In genomic region chr20:33947709-33948295, GRCh38 we compare ENCODE assay signal across 9 cellular contexts. TPM values are rescaled to one million over a fixed set of nuclear protein-coding genes. Genes with fewer than 3 reads are reported as not detected.
A peak's percentile ranks its signal among the peaks of the same experiment; 100 is the strongest.
DNase-seq lines count a peak whose midpoint lies in the region; ATAC-seq, FAIRE-seq and TF ChIP-seq lines count a peak whose summit lies in the region.
"Had no signal": no experiment of that assay in that cellular context is flagged by ENCODE, and none has a peak within 500 bp of the region (broad histone marks: within the 10 kb centered on the region; RNA-seq: fewer than 3 reads in every experiment).

No MANE protein-coding gene starts in this region.

- H3K79me2 ChIP-seq in Loucy (ENCODE audit: insufficient read depth, low read length), result no peaks in the 10 kb centered on the region

- no peaks in the 10 kb centered on the region for H3K4me1 Mint-ChIP-seq in natural killer cell

- H3K27me3 ChIP-seq in Loucy (ENCODE audit: insufficient read depth, low read length, poor library complexity, severe bottlenecking), result no peaks in the 10 kb centered on the region

- peak; percentile 75 for FAIRE-seq in G401.6 (lab: Jason Lieb, UNC)
- FAIRE-seq: colon had no signal

- no peaks in the 10 kb centered on the region for H4K20me1 ChIP-seq in Loucy (ENCODE audit: insufficient read depth, low read length, poor library complexity, severe bottlenecking)

- H3K4me3 Mint-ChIP-seq in natural killer cell, result no peak overlapping the region

- H3K9me3 ChIP-seq in Loucy (ENCODE audit: insufficient read depth, low read depth, low read length), result peaks cover 5% of the 10 kb centered on the region

- no peaks in the 10 kb centered on the region for H3K36me3 ChIP-seq in Loucy (ENCODE audit: insufficient read depth, low read length)

- peaks cover 6 to 11% of the 10 kb centered on the region in 2 donors for H3K9me3 Mint-ChIP-seq in natural killer cell

- peaks cover 22% of the 10 kb centered on the region for H3K36me3 Mint-ChIP-seq in natural killer cell

- no peak overlapping the region for H2AFZ ChIP-seq in Loucy (ENCODE audit: low read length)

- peak; percentile 98 for TF ChIP-seq CTCF in Loucy (conservative IDR thresholded peaks at IDR 0.05; ENCODE audit: low read length)
- peak; percentile 65 for TF ChIP-seq CTCF in choroid plexus epithelial cell (conservative IDR thresholded peaks at IDR 0.05; ENCODE audit: low read depth, low read length)
- peak; percentile 65 for TF ChIP-seq CTCF in natural killer cell (IDR thresholded peaks at IDR 0.05)

- H3K4me2 ChIP-seq in Loucy (ENCODE audit: low read depth, low read length, poor library complexity, severe bottlenecking), result no peak overlapping the region

- peak; percentile 53 to 64 (median 61) for ATAC-seq in natural killer cell
- ATAC-seq in HG03520 (IDR thresholded peaks at IDR 0.05; ENCODE audit: unreplicated experiment), result no peak
- no peak for ATAC-seq in HG03159 (IDR thresholded peaks at IDR 0.05; ENCODE audit: unreplicated experiment)
- ATAC-seq in GM18502 (IDR thresholded peaks at IDR 0.05; ENCODE audit: poor library complexity, unreplicated experiment), result no peak

- peaks cover 6 to 7% of the 10 kb centered on the region in 2 donors for H3K27me3 Mint-ChIP-seq in natural killer cell (ENCODE audit: low read depth in 2 of 2)

- peak in 3 of 5 experiments; percentile 7 to 69 (median 8) for DNase-seq in T-helper 2 cell
- DNase-seq in choroid plexus epithelial cell (ENCODE audit: low read depth), result peak; percentile 42
- peak; percentile 21 for DNase-seq in natural killer cell

- no peak overlapping the region for H3K9ac ChIP-seq in Loucy (ENCODE audit: low read depth, low read length, poor library complexity, severe bottlenecking)

- H3K9me2 ChIP-seq in Loucy (replicated peaks; ENCODE audit: low read depth, low read length), result no peaks in the 10 kb centered on the region

- H3K27ac Mint-ChIP-seq in natural killer cell, result no peak overlapping the region

- no peak overlapping the region for H3K4me3 ChIP-seq in Loucy (ENCODE audit: low read length, poor library complexity, severe bottlenecking)
- H3K4me3 ChIP-seq in choroid plexus epithelial cell (ENCODE audit: low read depth, low read length), result no peak overlapping the region

- intact Hi-C loops in natural killer cell (cut with micrococcal nuclease), result no loop called here

- no peaks in the 10 kb centered on the region for H3F3A ChIP-seq in Loucy (ENCODE audit: low read depth)

- H3K4me1 ChIP-seq in Loucy (ENCODE audit: insufficient read depth, low read length, poor library complexity, severe bottlenecking), result no peaks in the 10 kb centered on the region

RNA-seq across cellular contexts. Expression of gene RALY, which starts 45.9 kb away (rescaled TPM):
- 100 to 1,000 TPM; 194 to 204 (median 198) TPM for total RNA-seq in natural killer cell

Comparison
In these comparisons a context has a peak if more than half of its experiments do, and no peak if none do; other contexts are left out.
1. ATAC-seq: peak in natural killer cell (3 of 3); none in HG03520 (single experiment), HG03159 (single experiment) and GM18502 (single experiment).
2. Peak in every context shown above with its lines, with median percentiles within 50 percentile points of each other: CTCF ChIP-seq and DNase-seq.